In the genomic region with DNA sequence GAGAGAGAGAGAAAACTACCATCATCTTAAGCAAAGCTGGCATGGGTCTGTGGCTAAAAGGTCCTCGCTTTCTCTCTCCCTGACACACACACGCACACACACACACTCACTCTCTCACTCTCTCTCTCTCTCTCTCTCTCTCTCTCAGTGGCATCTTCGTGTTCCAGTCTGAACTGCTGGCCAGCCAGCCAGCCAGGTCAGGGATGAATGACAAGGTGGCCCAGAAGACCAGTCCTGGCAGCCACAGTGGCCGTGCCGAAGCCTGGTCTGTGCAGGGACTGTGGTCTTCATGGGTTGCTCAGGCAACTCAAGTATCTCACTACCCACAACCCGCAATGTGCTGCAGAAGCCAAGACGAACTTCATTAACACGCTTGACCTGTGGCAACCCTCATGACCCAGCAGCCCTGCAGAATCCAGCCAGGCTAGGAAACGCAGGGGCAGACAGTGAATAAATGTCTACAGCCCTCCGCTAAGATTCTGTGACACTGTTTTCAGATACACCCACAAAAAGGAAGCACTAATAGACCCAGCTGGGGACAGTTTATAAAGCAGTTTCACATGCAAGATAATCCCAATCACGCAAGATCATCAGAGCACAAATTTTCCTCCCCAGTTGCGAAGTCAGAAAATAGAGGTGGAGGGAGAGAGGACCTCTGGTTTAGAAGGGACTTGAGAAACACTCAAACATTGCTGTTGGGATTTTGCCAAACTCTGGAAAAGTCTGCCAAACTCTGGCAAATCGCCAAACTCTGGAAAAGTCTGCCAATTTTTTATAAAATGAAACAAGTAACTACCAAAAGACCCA, we compare ENCODE assay signal across 8 cellular contexts.
DNase-seq lines count a peak whose midpoint lies in the region; ATAC-seq, FAIRE-seq and TF ChIP-seq lines count a peak whose summit lies in the region.

No MANE protein-coding gene starts in this region.

- peak overlapping the region; percentile 66 for H3K4me3 ChIP-seq in adipocyte (ENCODE audit: low read length)

- H3K9ac ChIP-seq in adipocyte (ENCODE audit: low read length) = peak overlapping the region; percentile 85

- no peaks in the 10 kb centered on the region for H3K9me3 ChIP-seq in adipocyte (ENCODE audit: control insufficient read depth, low read length)

- DNase-seq in AG08395 (ENCODE audit: low spot score) (peak; percentile 63), adipocyte (ENCODE audit: low read depth) (no peak), mesothelial cell of epicardium (ENCODE audit: low spot score in 2 of 2, unreplicated experiment in 2 of 2) (peak in 1 of 2 experiments; percentile 48), frontal cortex (ENCODE audit: low spot score in 2 of 2) (no peak)
- no peak for DNase-seq in effector CD8-positive, alpha-beta T cell (lab: John Stamatoyannopoulos, UW)

- no peaks in the 10 kb centered on the region for H3K27me3 Mint-ChIP-seq in mesothelial cell of epicardium (ENCODE audit: low read depth)

- H3K36me3 Mint-ChIP-seq in mesothelial cell of epicardium = peaks cover 3% of the 10 kb centered on the region

- TF ChIP-seq CTCF in mesothelial cell of epicardium (IDR thresholded peaks at IDR 0.05; ENCODE audit: unreplicated experiment) = no peak

- peaks cover 33% of the 10 kb centered on the region for H3K4me1 Mint-ChIP-seq in mesothelial cell of epicardium

- peaks cover 3% of the 10 kb centered on the region for H3K36me3 ChIP-seq in adipocyte (ENCODE audit: control insufficient read depth, insufficient read depth, low read length, severe bottlenecking)

- H3K27ac Mint-ChIP-seq in mesothelial cell of epicardium = peak overlapping the region; percentile 90

- peaks cover 62% of the 10 kb centered on the region for H3K4me1 ChIP-seq in adipocyte (ENCODE audit: control insufficient read depth, insufficient read depth, low read length)

- ATAC-seq in HG03354 (IDR thresholded peaks at IDR 0.05; ENCODE audit: poor library complexity, severe bottlenecking, unreplicated experiment) (peak; percentile 39), HG02571 (IDR thresholded peaks at IDR 0.05; ENCODE audit: unreplicated experiment) (no peak), HG02840 (IDR thresholded peaks at IDR 0.05; ENCODE audit: low FRiP score, unreplicated experiment) (no peak)

- no peak overlapping the region for H3K4me3 Mint-ChIP-seq in mesothelial cell of epicardium

- H3K9me3 Mint-ChIP-seq in mesothelial cell of epicardium = no peaks in the 10 kb centered on the region

- H3K27me3 ChIP-seq in adipocyte (replicated peaks; ENCODE audit: control insufficient read depth, insufficient read depth, low read length) = no peaks in the 10 kb centered on the region

- no peak for FAIRE-seq in frontal cortex (lab: Jason Lieb, UNC)
